Comparison of ENCODE assay signal across 13 cellular contexts in genomic region chr3:30632521-30632920, GRCh38. TPM values are rescaled to one million over a fixed set of nuclear protein-coding genes. Genes with fewer than 3 reads are reported as not detected.
DNase-seq lines count a peak whose midpoint lies in the region; ATAC-seq and TF ChIP-seq lines count a peak whose summit lies in the region.
"Had no signal": no experiment of that assay in that cellular context is flagged by ENCODE, and none has a peak within 500 bp of the region (broad histone marks: within the 10 kb centered on the region; RNA-seq: fewer than 3 reads in every experiment).

No MANE protein-coding gene starts in this region.

- H3K4me3 ChIP-seq in hepatocyte (no peak overlapping the region), stomach (no peak overlapping the region)
- H3K4me3 ChIP-seq: cardiac muscle cell, thyroid gland had no signal

- ATAC-seq in activated CD8-positive, alpha-beta memory T cell treated with anti-CD3 and anti-CD28 coated beads, Interleukin-2, amount 10 ng/mL, durations not matched to agents 7 days and 5 days: no peak
- ATAC-seq in T-cell (replicated peaks in 1 of 4): no peak

- H3K4me1 Mint-ChIP-seq in activated CD8-positive, alpha-beta memory T cell treated with anti-CD3 and anti-CD28 coated beads, Interleukin-2, amount 10 ng/mL, durations not matched to agents 7 days and 5 days: peaks cover 96% of the 10 kb centered on the region
- peaks cover 92 to 99% (median 98%) of the 10 kb centered on the region in 3 donors for H3K4me1 Mint-ChIP-seq in T-cell

- H3K27ac ChIP-seq in hepatocyte: peak overlapping the region; percentile 32
- peak overlapping the region in 3 of 5 donors; percentile 67 to 76 (median 76) for H3K27ac ChIP-seq in stomach
- H3K27ac ChIP-seq: cardiac muscle cell had no signal

- H2AFZ ChIP-seq in hepatocyte: no peak overlapping the region

- H3K9me3 ChIP-seq in hepatocyte (ENCODE audit: low read depth): no peaks in the 10 kb centered on the region
- no peaks in the 10 kb centered on the region for H3K9me3 ChIP-seq in stomach
- H3K9me3 ChIP-seq: thyroid gland had no signal

- WGBS in hepatocyte (ENCODE audit: low lambda C conversion rate, missing lambda C conversion rate): 74% methylated on average over 1 of the region's 1 CpG
- WGBS in stomach, 5 donors: 61 to 70% (median 67%) methylated on average over 1 of the region's 1 CpG

- H3K4me3 Mint-ChIP-seq in activated CD8-positive, alpha-beta memory T cell treated with anti-CD3 and anti-CD28 coated beads, Interleukin-2, amount 10 ng/mL, durations not matched to agents 7 days and 5 days: peak overlapping the region; percentile 63
- H3K4me3 Mint-ChIP-seq in T-cell: peak overlapping the region; percentile 8 to 74 (median 73)

- TF ChIP-seq CTCF in hepatocyte (IDR thresholded peaks at IDR 0.05; ENCODE audit: poor library complexity) (no peak), stomach (IDR thresholded peaks at IDR 0.05) (no peak)

- DNase-seq in activated CD8-positive, alpha-beta memory T cell treated with anti-CD3 and anti-CD28 coated beads, Interleukin-2, amount 10 ng/mL, durations not matched to agents 7 days and 5 days: no peak
- DNase-seq in activated CD8-positive, alpha-beta memory T cell treated with anti-CD3 and anti-CD28 coated beads, Interleukin-2, amount 50 U/mL, for 4 hours: no peak
- DNase-seq in T-cell (no peak), hepatocyte (ENCODE audit: low spot score) (no peak), stomach (no peak), NCI-H2081 (lab: John Stamatoyannopoulos, UW) (no peak), NCI-H2171 (lab: John Stamatoyannopoulos, UW) (no peak), HUDEP-2 (lab: John Stamatoyannopoulos, UW; ENCODE audit: unreplicated experiment in 76 of 76) (no peak)
- DNase-seq: DMS 273 treated with DMSO at 0.1 percent for 48 hours, NCI-H1694, thyroid gland had no signal

- H3K4me2 ChIP-seq in hepatocyte: no peak overlapping the region

- H3K27ac Mint-ChIP-seq in activated CD8-positive, alpha-beta memory T cell treated with anti-CD3 and anti-CD28 coated beads, Interleukin-2, amount 10 ng/mL, durations not matched to agents 7 days and 5 days: peak overlapping the region; percentile 89
- peak overlapping the region; percentile 93 to 98 for H3K27ac Mint-ChIP-seq in T-cell

- H3K9me3 Mint-ChIP-seq in activated CD8-positive, alpha-beta memory T cell treated with anti-CD3 and anti-CD28 coated beads, Interleukin-2, amount 10 ng/mL, durations not matched to agents 7 days and 5 days (ENCODE audit: low read depth): no peaks in the 10 kb centered on the region
- H3K9me3 Mint-ChIP-seq in T-cell: no peaks in the 10 kb centered on the region

- H3K36me3 Mint-ChIP-seq in activated CD8-positive, alpha-beta memory T cell treated with anti-CD3 and anti-CD28 coated beads, Interleukin-2, amount 10 ng/mL, durations not matched to agents 7 days and 5 days: peaks cover 45% of the 10 kb centered on the region
- peaks cover 43% of the 10 kb centered on the region for H3K36me3 Mint-ChIP-seq in T-cell

- no peaks in the 10 kb centered on the region for H4K20me1 ChIP-seq in hepatocyte (ENCODE audit: insufficient read depth, poor library complexity, severe bottlenecking)

- no peak for TF ChIP-seq EP300 in stomach (IDR thresholded peaks at IDR 0.05)

- intact Hi-C loops in stomach (cut with DNase I; ENCODE audit: low total_unique reads): no loop called here

- H3K4me1 ChIP-seq in hepatocyte (ENCODE audit: insufficient read depth) (peaks cover 17% of the 10 kb centered on the region), stomach (peaks cover 50 to 100% (median 79%) of the 10 kb centered on the region in 4 donors)

- H3K9me2 ChIP-seq in hepatocyte (replicated peaks; ENCODE audit: insufficient read depth): no peaks in the 10 kb centered on the region

- no peak for TF ChIP-seq POLR2A in stomach (IDR thresholded peaks at IDR 0.05)

- CTCF ChIA-PET in activated CD8-positive, alpha-beta memory T cell treated with anti-CD3 and anti-CD28 coated beads, Interleukin-2, amount 10 ng/mL, durations not matched to agents 7 days and 5 days (lab: Charles Lee): interaction anchor here (1.0 to 2.7 kb wide), 5 partner anchors 10 to 26 kb away, joined by 4 to 13 read pairs (median 6); no protein-coding TSS in a partner anchor
- CTCF ChIA-PET in T-cell (lab: Charles Lee): interaction anchor here in 1 of 2 donors (0.9 to 1.5 kb wide), 5 partner anchors 10 to 26 kb away, joined by 3 to 10 read pairs (median 3); no protein-coding TSS in a partner anchor

- H3K36me3 ChIP-seq in hepatocyte (replicated peaks; ENCODE audit: insufficient read depth, low read depth) (no peaks in the 10 kb centered on the region), stomach (peaks cover 0 to 12% (median 0%) of the 10 kb centered on the region in 4 donors)
- H3K36me3 ChIP-seq: cardiac muscle cell, thyroid gland had no signal

- H3K79me2 ChIP-seq in hepatocyte: peaks cover 92% of the 10 kb centered on the region

- POLR2A ChIA-PET in T-cell (lab: Charles Lee): no interaction called here

- H3K27me3 ChIP-seq in hepatocyte: no peaks in the 10 kb centered on the region
- H3K27me3 ChIP-seq in stomach: no peaks in the 10 kb centered on the region
- H3K27me3 ChIP-seq: cardiac muscle cell, thyroid gland had no signal

- H3K27me3 Mint-ChIP-seq in activated CD8-positive, alpha-beta memory T cell treated with anti-CD3 and anti-CD28 coated beads, Interleukin-2, amount 10 ng/mL, durations not matched to agents 7 days and 5 days: no peaks in the 10 kb centered on the region
- H3K27me3 Mint-ChIP-seq in T-cell: no peaks in the 10 kb centered on the region

RNA-seq across cellular contexts. Expression of gene TGFBR2, which starts 26.1 kb away (rescaled TPM):
- total RNA-seq in activated CD8-positive, alpha-beta memory T cell treated with anti-CD3 and anti-CD28 coated beads, Interleukin-2, amount 10 ng/mL, durations not matched to agents 7 days and 5 days: 10 to 100 TPM; 47.3 to 50.5 TPM
- total RNA-seq in T-cell (100 to 1,000 TPM; 114 to 145 (median 127) TPM), hepatocyte (50.5 and 52.8 TPM in 2 replicates), stomach (100 to 1,000 TPM in 2 of 5 donors, 10 to 100 TPM in 3; 59.1 to 115 (median 89.3) TPM)
- polyA plus RNA-seq in hepatocyte (30.2 and 42.2 TPM in 2 replicates), stomach (10 to 100 TPM; 13.7 to 44.1 (median 27.4) TPM)
- polyA plus RNA-seq: neural cell had no signal
